8 cellular contexts compared by ENCODE assay signal in genomic region chr1:16645044-16645882, GRCh38. TPM values are rescaled to one million over a fixed set of nuclear protein-coding genes. Genes with fewer than 3 reads are reported as not detected.
DNase-seq lines count a peak whose midpoint lies in the region; ATAC-seq, FAIRE-seq and TF ChIP-seq lines count a peak whose summit lies in the region.
"Not testable (repeated sequence)": the region's sequence is repeated elsewhere in the genome, so short reads cannot be mapped to it uniquely, and the experiment has no call there.

No MANE protein-coding gene starts in this region.

- TF ChIP-seq EP300 in A549 (IDR thresholded peaks at IDR 0.05); sigmoid colon (IDR thresholded peaks at IDR 0.05): not testable (repeated sequence)

- TF ChIP-seq CTCF in A549 (IDR thresholded peaks at IDR 0.05); Peyer's patch (IDR thresholded peaks at IDR 0.05); liver (IDR thresholded peaks at IDR 0.05; ENCODE audit: low read depth, low read length, missing input control); sigmoid colon (IDR thresholded peaks at IDR 0.05): not testable (repeated sequence)

- H3K4me1 ChIP-seq in A549 (peaks cover 17% of the 10 kb centered on the region), Peyer's patch (peaks cover 7 to 32% (median 23%) of the 10 kb centered on the region in 4 donors), liver (ENCODE audit: control insufficient read depth in 4 of 4, insufficient read depth in 4 of 4, low read length in 3 of 4) (peaks cover 10 to 40% (median 30%) of the 10 kb centered on the region in 4 donors), sigmoid colon (peaks cover 0 to 37% (median 30%) of the 10 kb centered on the region in 4 donors)

- not testable (repeated sequence) for H3K27me3 ChIP-seq in Peyer's patch; liver (ENCODE audit: control insufficient read depth in 4 of 4, insufficient read depth in 4 of 4, low read length in 3 of 4)
- H3K27me3 ChIP-seq in sigmoid colon = peaks cover 0 to 12% (median 0%) of the 10 kb centered on the region in 3 donors

- not testable (repeated sequence) for H3K36me3 ChIP-seq in Peyer's patch; liver (ENCODE audit: control insufficient read depth in 4 of 4, insufficient read depth in 3 of 4, low read depth in 1 of 4, low read length in 3 of 4); sigmoid colon

- peak overlapping the region; percentile 84 to 86 for H3K27ac ChIP-seq in A549
- peak overlapping the region; percentile 65 to 87 (median 81) for H3K27ac ChIP-seq in Peyer's patch
- peak overlapping the region; percentile 90 to 95 for H3K27ac ChIP-seq in liver (ENCODE audit: low read depth in 1 of 2, low read length in 2 of 2)
- H3K27ac ChIP-seq in sigmoid colon = peak overlapping the region; percentile 79 to 83 (median 80)

- intact Hi-C loops in sigmoid colon (cut with DNase I) = loop anchor here (2.0 kb wide), 1 partner anchor 32 kb away; the partner anchor contains the start of gene NBPF1

- not testable (repeated sequence) for FAIRE-seq in A549 (lab: Jason Lieb, UNC)

- POLR2A ChIA-PET in A549 (lab: Yijun Ruan, JAX) = interaction anchor here (1.2 to 1.3 kb wide), 2 partner anchors 24 to 306 kb away, joined by 4 to 5 read pairs; no protein-coding TSS in a partner anchor

- 73% methylated on average over 11 of the region's 12 CpGs for WGBS in A549 (ENCODE audit: missing lambda C conversion rate)
- 32% methylated on average over 12 of the region's 12 CpGs for WGBS in liver
- WGBS in sigmoid colon, 2 donors = 40 to 76% methylated on average over 12 of the region's 12 CpGs

- peak overlapping the region; percentile 79 for H3K4me2 ChIP-seq in A549

- peak overlapping the region; percentile 79 to 99 for H3K9ac ChIP-seq in liver (ENCODE audit: low read depth in 1 of 2, low read length in 2 of 2)

- H3K9me3 ChIP-seq in A549; Peyer's patch; liver (ENCODE audit: control insufficient read depth in 4 of 4, low read length in 3 of 4); sigmoid colon: not testable (repeated sequence)

- not testable (repeated sequence) for DNase-seq in A549 (ENCODE audit: low read depth in 1 of 2, low spot score in 1 of 2)
- DNase-seq in Peyer's patch (peak; percentile 36 to 84 (median 74)), erythroblast (lab: John Stamatoyannopoulos, UW) (peak in 1 of 2 experiments; percentile 96), sigmoid colon (peak; percentile 83)
- DNase-seq in activated naive CD4-positive, alpha-beta T cell treated with anti-CD3 and anti-CD28 coated beads, Interleukin-2, amount 50 U/mL, for 16 hours = peak; percentile 11

- not testable (repeated sequence) for TF ChIP-seq RAD21 in A549 (conservative IDR thresholded peaks at IDR 0.05 in 1 of 2, IDR thresholded peaks at IDR 0.05 in 1 of 2)
- TF ChIP-seq RAD21 in liver (IDR thresholded peaks at IDR 0.05) = peak in 1 of 2 donors; percentile 31

- ATAC-seq in A549 (peak; percentile 1 to 17; a peak in 4 of 6 replicates), GM18861 (IDR thresholded peaks at IDR 0.05; ENCODE audit: unreplicated experiment) (peak; percentile 5), HG03097 (IDR thresholded peaks at IDR 0.05; ENCODE audit: low FRiP score, unreplicated experiment) (peak; percentile 5)

- H3K4me3 ChIP-seq in A549 = peak overlapping the region; percentile 64
- peak overlapping the region; percentile 58 to 78 (median 62) for H3K4me3 ChIP-seq in Peyer's patch
- H3K4me3 ChIP-seq in liver (ENCODE audit: low read depth in 1 of 3, low read length in 3 of 3) = peak overlapping the region; percentile 73 to 97 (median 96)
- H3K4me3 ChIP-seq in sigmoid colon = peak overlapping the region; percentile 48 to 62 (median 60)

- TF ChIP-seq POLR2A in A549 (IDR thresholded peaks at IDR 0.05; ENCODE audit: low read length); sigmoid colon (IDR thresholded peaks at IDR 0.05): not testable (repeated sequence)
- peak; percentile 80 to 92 for TF ChIP-seq POLR2A in Peyer's patch (IDR thresholded peaks at IDR 0.05)
- TF ChIP-seq POLR2A in erythroblast (IDR thresholded peaks at IDR 0.05; ENCODE audit: low read length) = peak; percentile 51

- CTCF ChIA-PET in A549 (lab: Yijun Ruan, JAX) = interaction anchor here (1.2 to 2.3 kb wide), 6 partner anchors 12 to 82 kb away, joined by 3 to 13 read pairs (median 4); no protein-coding TSS in a partner anchor

TF ChIP-seq in A549, 52 proteins besides CTCF, POLR2A, EP300 and RAD21:
- TF ChIP-seq CHD4 (IDR thresholded peaks at IDR 0.05; ENCODE audit: borderline replicate concordance) (0 out of 2 replicates have a peak, but pooled peaks have one; percentile 36), TFCP2L1 (CRISPR knock-in tag; IDR thresholded peaks at IDR 0.05) (0 out of 2 replicates have a peak, but pooled peaks have one; percentile 28)

TF ChIP-seq in liver, 16 proteins besides CTCF, POLR2A, EP300 and RAD21 (continues in another document):
- peak; percentile 79 for TF ChIP-seq YY1 (IDR thresholded peaks at IDR 0.05)
- peak; percentile 68 for TF ChIP-seq TAF1 (conservative IDR thresholded peaks at IDR 0.05)
- TF ChIP-seq HNF4G (IDR thresholded peaks at IDR 0.05) = peak; percentile 86
- peak; percentile 68 for TF ChIP-seq NR2F2 (IDR thresholded peaks at IDR 0.05)
- TF ChIP-seq SP1 (IDR thresholded peaks at IDR 0.05) = peak; percentile 81
- peak; percentile 35 for TF ChIP-seq JUND (IDR thresholded peaks at IDR 0.05)
- TF ChIP-seq HNF4A (conservative IDR thresholded peaks at IDR 0.05) = peak; percentile 88 to 91
- TF ChIP-seq REST (IDR thresholded peaks at IDR 0.05) = peak; percentile 93
- TF ChIP-seq MAX (IDR thresholded peaks at IDR 0.05) = peak; percentile 90
- TF ChIP-seq, protein P1, sequence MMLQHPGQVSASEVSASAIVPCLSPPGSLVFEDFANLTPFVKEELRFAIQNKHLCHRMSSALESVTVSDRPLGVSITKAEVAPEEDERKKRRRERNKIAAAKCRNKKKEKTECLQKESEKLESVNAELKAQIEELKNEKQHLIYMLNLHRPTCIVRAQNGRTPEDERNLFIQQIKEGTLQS (IDR thresholded peaks at IDR 0.05) = peak; percentile 28
- TF ChIP-seq GABPA (IDR thresholded peaks at IDR 0.05 in 1 of 2, conservative IDR thresholded peaks at IDR 0.05 in 1 of 2) = peak in 1 of 2 donors; percentile 85
- TF ChIP-seq RXRA (IDR thresholded peaks at IDR 0.05) = peak; percentile 81 to 85

RNA-seq across cellular contexts. Expression of gene RNU1-3, which starts 21.5 kb away (rescaled TPM):
- 56.2 TPM in 1 of 2 replicates, not detected in the other for polyA plus RNA-seq in A549 (2011; rRNA removed)
- not detected in 2 replicates for polyA plus RNA-seq in A549 (2012; cell fraction: cytosol; rRNA removed)
- polyA plus RNA-seq in A549 (2012; cell fraction: nucleus; rRNA removed) = not detected in 2 replicates
- 6.5 to 8.5 TPM (median 6.6 TPM) in 3 replicates for polyA plus RNA-seq in A549 (2017; fragmentation: RNase III; extraction: RNeasy Plus Mini Kit Qiagen cat#74134 plus additional on column Dnase treatment)
- polyA minus RNA-seq in A549 (2011; rRNA and poly(A)+ RNA removed) = 38,453 and 40,699 TPM in 2 replicates
- total RNA-seq in Peyer's patch = under 1 TPM; under 0.01 TPM
- total RNA-seq in liver = under 1 TPM; under 0.01 TPM
- 10 to 100 TPM in 1 of 2 donors, not detected in 1; 16.7 TPM for polyA plus RNA-seq in liver
- under 1 TPM; under 0.01 TPM for total RNA-seq in sigmoid colon
- polyA plus RNA-seq in sigmoid colon = not detected

RNA-seq across cellular contexts. Expression of gene NBPF1, which starts 31.9 kb away (rescaled TPM):
- 36.8 and 37.0 TPM in 2 replicates for polyA plus RNA-seq in A549 (2011; rRNA removed)
- 10.7 and 13.8 TPM in 2 replicates for polyA plus RNA-seq in A549 (2012; cell fraction: cytosol; rRNA removed)
- polyA plus RNA-seq in A549 (2012; cell fraction: nucleus; rRNA removed) = 10.4 and 13.8 TPM in 2 replicates
- polyA plus RNA-seq in A549 (2017; fragmentation: RNase III; extraction: RNeasy Plus Mini Kit Qiagen cat#74134 plus additional on column Dnase treatment) = 23.0 to 24.5 TPM (median 23.9 TPM) in 3 replicates
- polyA minus RNA-seq in A549 (2011; rRNA and poly(A)+ RNA removed) = 58.3 and 65.1 TPM in 2 replicates
- total RNA-seq in Peyer's patch = 100 to 1,000 TPM in 3 of 4 donors, 10 to 100 TPM in 1; 73.9 to 145 (median 115) TPM
- total RNA-seq in liver = 10 to 100 TPM in 1 of 2 donors, 1 to 10 TPM in 1; 9.7 to 16.4 TPM
- 10 to 100 TPM in 1 of 2 donors, 1 to 10 TPM in 1; 8.0 to 11.9 TPM for polyA plus RNA-seq in liver
- 10 to 100 TPM; 30.3 to 80.9 (median 37.2) TPM for total RNA-seq in sigmoid colon
- polyA plus RNA-seq in sigmoid colon = 10 to 100 TPM; 12.1 to 42.8 (median 21.0) TPM
